ENCODE assay signal across 1 cellular context in the genomic region with DNA sequence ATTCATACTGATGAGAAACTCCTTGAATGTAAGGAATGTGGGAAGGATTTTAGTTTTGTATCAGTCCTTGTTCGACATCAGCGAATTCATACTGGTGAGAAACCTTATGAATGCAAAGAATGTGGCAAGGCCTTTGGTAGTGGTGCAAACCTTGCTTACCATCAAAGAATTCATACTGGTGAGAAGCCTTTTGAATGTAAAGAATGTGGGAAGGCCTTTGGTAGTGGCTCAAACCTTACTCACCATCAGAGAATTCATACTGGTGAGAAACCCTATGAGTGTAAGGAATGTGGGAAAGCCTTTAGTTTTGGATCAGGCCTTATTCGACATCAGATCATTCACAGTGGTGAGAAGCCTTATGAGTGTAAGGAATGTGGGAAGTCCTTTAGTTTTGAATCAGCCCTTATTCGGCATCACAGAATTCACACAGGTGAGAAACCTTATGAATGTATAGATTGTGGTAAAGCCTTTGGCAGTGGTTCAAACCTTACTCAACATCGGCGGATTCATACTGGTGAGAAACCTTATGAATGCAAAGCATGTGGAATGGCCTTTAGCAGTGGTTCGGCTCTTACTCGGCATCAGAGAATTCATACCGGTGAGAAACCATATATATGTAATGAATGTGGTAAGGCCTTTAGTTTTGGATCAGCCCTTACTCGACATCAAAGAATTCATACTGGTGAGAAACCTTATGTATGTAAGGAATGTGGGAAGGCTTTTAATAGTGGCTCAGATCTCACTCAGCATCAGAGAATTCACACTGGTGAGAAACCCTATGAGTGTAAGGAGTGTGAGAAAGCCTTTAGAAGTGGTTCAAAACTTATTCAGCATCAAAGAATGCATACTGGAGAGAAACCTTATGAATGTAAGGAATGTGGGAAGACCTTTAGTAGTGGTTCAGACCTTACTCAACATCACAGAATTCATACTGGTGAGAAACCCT.
TF ChIP-seq lines count a peak whose summit lies in the region.

No MANE protein-coding gene starts in this region.

TF ChIP-seq in HepG2, 621 proteins besides CTCF, POLR2A, EP300 and RAD21:
- TF ChIP-seq ZSCAN29 (CRISPR knock-in tag; conservative IDR thresholded peaks at IDR 0.05) (no peak), ZNF274 (CRISPR knock-in tag; IDR thresholded peaks at IDR 0.05) (peak; percentile 93)
